ENCODE assay signal across 20 cellular contexts in the genomic region with DNA sequence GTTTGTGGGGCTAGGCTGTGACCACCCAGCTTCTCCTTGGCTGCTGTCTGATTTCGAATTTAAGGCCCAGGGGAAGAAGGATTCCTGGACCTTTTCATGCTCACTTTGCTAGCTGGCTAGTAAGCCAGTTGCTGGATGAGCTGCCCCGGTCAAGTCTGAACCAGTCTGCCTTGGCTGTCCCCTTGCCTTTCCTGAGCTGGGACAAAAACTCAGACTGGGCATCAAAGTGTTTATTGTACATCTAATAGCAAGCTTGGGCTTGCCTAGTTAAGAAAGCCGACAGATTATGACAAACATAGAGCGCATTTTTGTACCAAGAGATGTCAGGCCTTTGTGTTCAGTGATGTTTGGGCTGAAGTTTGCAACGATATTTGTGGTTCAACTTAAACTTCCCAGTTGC. TPM values are rescaled to one million over a fixed set of nuclear protein-coding genes. Genes with fewer than 3 reads are reported as not detected.
DNase-seq lines count a peak whose midpoint lies in the region; ATAC-seq, FAIRE-seq and TF ChIP-seq lines count a peak whose summit lies in the region.
"Had no signal": no experiment of that assay in that cellular context is flagged by ENCODE, and none has a peak within 500 bp of the region (broad histone marks: within the 10 kb centered on the region; RNA-seq: fewer than 3 reads in every experiment).

No MANE protein-coding gene starts in this region.

- TF ChIP-seq CTCF in HepG2 (CRISPR knock-in tag; IDR thresholded peaks at IDR 0.05) (no peak), right lobe of liver (IDR thresholded peaks at IDR 0.05) (no peak), nephron (IDR thresholded peaks at IDR 0.05; ENCODE audit: unreplicated experiment in 3 of 3) (no peak)

- TF ChIP-seq POLR2A in HepG2 (IDR thresholded peaks at IDR 0.05; ENCODE audit: insufficient read depth in 1 of 2, low read depth in 2 of 2, low read length in 2 of 2) (no peak), right lobe of liver (IDR thresholded peaks at IDR 0.05) (no peak)

- H3K27ac Mint-ChIP-seq in nephron: no peak overlapping the region
- H3K27ac Mint-ChIP-seq: IgD-negative memory B cell, natural killer cell had no signal

- H3K27me3 Mint-ChIP-seq in nephron (ENCODE audit: low read depth): peaks cover 41% of the 10 kb centered on the region

- peaks cover 3% of the 10 kb centered on the region; the same call in 1 of the 2 replicates for H3K9me3 ChIP-seq in HepG2 (ENCODE audit: low read length)
- H3K9me3 ChIP-seq in right lobe of liver: no peaks in the 10 kb centered on the region
- H3K9me3 ChIP-seq in ectodermal cell (ENCODE audit: control insufficient read depth, low read length): no peaks in the 10 kb centered on the region

- H3K27ac ChIP-seq in HepG2 (ENCODE audit: extremely low read length, insufficient read depth, low read length) (no peak overlapping the region), right lobe of liver (no peak overlapping the region), ectodermal cell (ENCODE audit: insufficient read depth, low read depth, low read length, poor library complexity, severe bottlenecking) (no peak overlapping the region)
- H3K27ac ChIP-seq: C4-2B, heart right ventricle had no signal

- DNase-seq in HepG2 (ENCODE audit: low spot score) (no peak), right lobe of liver (no peak), frontal cortex (ENCODE audit: low spot score in 2 of 2) (no peak), HuH-7.5 (ENCODE audit: low spot score) (no peak), NAMALWA (ENCODE audit: low spot score) (no peak)
- DNase-seq: activated CD8-positive, alpha-beta memory T cell treated with anti-CD3 and anti-CD28 coated beads, Interleukin-2, amount 50 U/mL, for 48 hours; activated effector memory CD4-positive, alpha-beta T cell treated with Interleukin-2 at 50 U/mL for 16 hours; HCEC 1CT; natural killer cell; stimulated activated CD4-positive, alpha-beta T cell treated with anti-CD3 and anti-CD28 coated beads, Interleukin-12 subunit alpha, Interleukin-12 subunit beta, amount 100 ng/mL, for 4 hours; stimulated activated CD8-positive, alpha-beta memory T cell treated with anti-CD3 and anti-CD28 coated beads, Interleukin-4, amount 100 ng/mL, for 48 hours had no signal

- CTCF ChIA-PET in HepG2 (lab: Yijun Ruan, JAX; ENCODE audit: low intra/inter-chr PET ratio, low total read pairs): no interaction called here

- TF ChIP-seq EP300 in HepG2 (IDR thresholded peaks at IDR 0.05; ENCODE audit: low read depth in 2 of 2, low read length in 2 of 2): no peak
- no peak for TF ChIP-seq EP300 in HepG2 (CRISPR knock-in tag; IDR thresholded peaks at IDR 0.05; ENCODE audit: borderline replicate concordance)

- WGBS in HepG2 (ENCODE audit: low lambda C conversion rate): 20% methylated on average over 4 of the region's 5 CpGs
- WGBS in right lobe of liver (ENCODE audit: insufficient coverage, low coverage, low lambda C conversion rate, missing lambda C conversion rate): 61% methylated on average over 4 of the region's 5 CpGs
- WGBS in ectodermal cell, 2 experiments: 92 to 94% methylated on average over 5 of the region's 5 CpGs

- H3K9me3 Mint-ChIP-seq in nephron: peaks cover 5% of the 10 kb centered on the region

- no peak overlapping the region for H2AFZ ChIP-seq in HepG2 (ENCODE audit: low read length)

- H3K79me2 ChIP-seq in HepG2 (ENCODE audit: insufficient read depth, low read length): no peaks in the 10 kb centered on the region

- H3K4me3 ChIP-seq in HepG2 (replicated peaks in 1 of 3; ENCODE audit: insufficient read depth in 1 of 3, low read depth in 2 of 3, low read length in 3 of 3) (peak overlapping the region in 1 of 3 experiments; percentile 55; a peak in 1 of 6 replicates), right lobe of liver (no peak overlapping the region), ectodermal cell (ENCODE audit: insufficient read depth, low read depth, low read length) (peak overlapping the region; percentile 18)

- no peaks in the 10 kb centered on the region for H4K20me1 ChIP-seq in HepG2 (ENCODE audit: insufficient read depth, low read length)

- FAIRE-seq in HepG2 (lab: Jason Lieb, UNC): no peak
- FAIRE-seq in frontal cortex (lab: Jason Lieb, UNC): no peak
- FAIRE-seq: GM12891 had no signal

- BruUV-seq in HepG2 (replicated peaks; lab: Mats Ljungman, UMichigan): no TSS peak

- in situ Hi-C loops in HepG2 (cut with HindIII; ENCODE audit: extremely low pct_ligation_motif_present, low pct_unique_long_range_greater_than_20kb): no loop called here

- peak overlapping the region; percentile 76 to 80 (median 78) for H3K4me3 Mint-ChIP-seq in nephron
- H3K4me3 Mint-ChIP-seq: IgD-negative memory B cell, natural killer cell had no signal

- H3K36me3 Mint-ChIP-seq in nephron (ENCODE audit: low read depth): no peaks in the 10 kb centered on the region
- H3K36me3 Mint-ChIP-seq: IgD-negative memory B cell had no signal

- H3K36me3 ChIP-seq in HepG2 (replicated peaks in 1 of 2; ENCODE audit: control insufficient read depth in 1 of 2, insufficient read depth in 2 of 2, low read length in 2 of 2) (no peaks in the 10 kb centered on the region), right lobe of liver (no peaks in the 10 kb centered on the region), ectodermal cell (ENCODE audit: control insufficient read depth, insufficient read depth, low read length) (no peaks in the 10 kb centered on the region)
- H3K36me3 ChIP-seq: heart right ventricle had no signal

- intact Hi-C loops in HepG2 (cut with micrococcal nuclease; ENCODE audit: unreplicated experiment): loop anchor here (10.0 kb wide), 1 partner anchor 45 kb away; no protein-coding TSS in a partner anchor
- intact Hi-C loops in right lobe of liver (cut with DNase I): no loop called here

- H3K27me3 ChIP-seq in HepG2 (ENCODE audit: control insufficient read depth in 1 of 2, insufficient read depth in 2 of 2, low read length in 2 of 2) (peaks cover 0 to 21% of the 10 kb centered on the region in 2 experiments), right lobe of liver (peaks cover 0 to 10% of the 10 kb centered on the region in 2 donors), ectodermal cell (ENCODE audit: control insufficient read depth, insufficient read depth, low read length, poor library complexity, severe bottlenecking) (peaks cover 22% of the 10 kb centered on the region)

- H3K4me1 ChIP-seq in HepG2 (ENCODE audit: insufficient read depth, low read length): 0 out of 2 replicates have a peak, but pooled peaks cover 6% of the 10 kb centered on the region
- H3K4me1 ChIP-seq in right lobe of liver: no peaks in the 10 kb centered on the region
- H3K4me1 ChIP-seq in ectodermal cell (ENCODE audit: control insufficient read depth, insufficient read depth, low read length): peaks cover 11% of the 10 kb centered on the region

- no peak overlapping the region for H3K9ac ChIP-seq in HepG2 (ENCODE audit: insufficient read depth, low read depth, low read length)

- no peak for TF ChIP-seq RAD21 in HepG2 (CRISPR knock-in tag; IDR thresholded peaks at IDR 0.05)

- POLR2A ChIA-PET in HepG2 (lab: Yijun Ruan, JAX): no interaction called here

- ATAC-seq in HepG2 (no peak), right lobe of liver (no peak), HG02852 (IDR thresholded peaks at IDR 0.05; ENCODE audit: unreplicated experiment) (no peak)
- ATAC-seq: natural killer cell had no signal

- H3K4me1 Mint-ChIP-seq in nephron: no peaks in the 10 kb centered on the region
- H3K4me1 Mint-ChIP-seq: IgD-negative memory B cell, natural killer cell had no signal

- H3K4me2 ChIP-seq in HepG2 (ENCODE audit: low read depth, low read length): peak overlapping the region; percentile 74

TF ChIP-seq in HepG2, 621 proteins besides CTCF, POLR2A, EP300 and RAD21:
- TF ChIP-seq ZFP90 (CRISPR knock-in tag; IDR thresholded peaks at IDR 0.05; ENCODE audit: borderline replicate concordance) (0 out of 2 replicates have a peak, but pooled peaks have one; percentile 22), POLR2AphosphoS5 (IDR thresholded peaks at IDR 0.05; ENCODE audit: low read depth, low read length) (no peak), EZH2 (conservative IDR thresholded peaks at IDR 0.05; ENCODE audit: low read depth, low read length) (0 out of 2 replicates have a peak, but pooled peaks have one; percentile 41)

RNA-seq across cellular contexts. Expression of a gene that starts 0.8 kb away (rescaled TPM):
- total RNA-seq in HepG2 (2016; rRNA removed; fragmentation: Illumina TruSeq; extraction: Trizol): not detected in 2 replicates
- not detected in 2 replicates for total RNA-seq in HepG2 (2016; cell fraction: cytosol; rRNA removed; fragmentation: Illumina TruSeq; extraction: Trizol; ENCODE audit: low read depth)
- not detected in 2 replicates for total RNA-seq in HepG2 (2016; cell fraction: insoluble cytoplasmic fraction; rRNA removed; fragmentation: Illumina TruSeq; extraction: Trizol)
- total RNA-seq in HepG2 (2016; cell fraction: membrane; rRNA removed; fragmentation: Illumina TruSeq; extraction: Trizol): not detected in 2 replicates
- not detected in 2 replicates for total RNA-seq in HepG2 (2016; cell fraction: nucleus; rRNA removed; fragmentation: Illumina TruSeq; extraction: Trizol)
- polyA plus RNA-seq in HepG2 (2011; rRNA removed): not detected in 2 replicates
- polyA plus RNA-seq in HepG2 (2011; cell fraction: cytosol; rRNA removed): 0.01 TPM in 1 of 2 replicates, not detected in the other
- polyA plus RNA-seq in HepG2 (2011; cell fraction: nucleus; rRNA removed): not detected in 2 replicates
- not detected in 2 replicates for polyA plus RNA-seq in HepG2 (2012)
- not detected in 2 replicates for polyA plus RNA-seq in HepG2 (2016; cell fraction: cytosol; fragmentation: Illumina TruSeq; extraction: Trizol; ENCODE audit: low read depth)
- not detected in 2 replicates for polyA plus RNA-seq in HepG2 (2016; cell fraction: insoluble cytoplasmic fraction; fragmentation: Illumina TruSeq; extraction: Trizol; ENCODE audit: low read depth)
- polyA plus RNA-seq in HepG2 (2016; cell fraction: membrane; fragmentation: Illumina TruSeq; extraction: Trizol; ENCODE audit: low read depth): not detected in 2 replicates
- not detected in 2 replicates for polyA plus RNA-seq in HepG2 (2016; cell fraction: nucleus; fragmentation: Illumina TruSeq; extraction: Trizol; ENCODE audit: insufficient read depth, low read depth)
- not detected in 2 replicates for polyA minus RNA-seq in HepG2 (2011; rRNA and poly(A)+ RNA removed; ENCODE audit: low replicate concordance)
- polyA minus RNA-seq in HepG2 (2011; cell fraction: cytosol; rRNA and poly(A)+ RNA removed): not detected in 2 replicates
- not detected in 2 replicates for polyA minus RNA-seq in HepG2 (2011; cell fraction: nucleus; rRNA and poly(A)+ RNA removed)
- under 1 TPM in 2 of 6 experiments, not detected in 4; 0.05 to 0.07 TPM for total RNA-seq in right lobe of liver
- polyA plus RNA-seq in ectodermal cell (2013, experiment 1 of 4): 2.2 TPM
- 1.5 TPM for polyA plus RNA-seq in ectodermal cell (2013, experiment 2 of 4)
- 1.7 TPM for polyA plus RNA-seq in ectodermal cell (2013, experiment 3 of 4)
- polyA plus RNA-seq in ectodermal cell (2013, experiment 4 of 4): 1.7 TPM
- 33.0 TPM for total RNA-seq in frontal cortex
- total RNA-seq: cardiac septum, natural killer cell, subcutaneous adipose tissue had no signal
- polyA plus RNA-seq: heart right ventricle, IgD-negative memory B cell had no signal

Comparison
In these comparisons a context has a peak if more than half of its experiments do, and no peak if none do; other contexts are left out.
1. RNA of a gene that starts 0.8 kb away (total RNA-seq): 33.0 TPM in frontal cortex (single experiment); 0.05 to 0.07 TPM in right lobe of liver and not detected in HepG2; every median in the first group is over 10 times any median in the second.